ENCODE assay signal across 32 cellular contexts in the genomic region with DNA sequence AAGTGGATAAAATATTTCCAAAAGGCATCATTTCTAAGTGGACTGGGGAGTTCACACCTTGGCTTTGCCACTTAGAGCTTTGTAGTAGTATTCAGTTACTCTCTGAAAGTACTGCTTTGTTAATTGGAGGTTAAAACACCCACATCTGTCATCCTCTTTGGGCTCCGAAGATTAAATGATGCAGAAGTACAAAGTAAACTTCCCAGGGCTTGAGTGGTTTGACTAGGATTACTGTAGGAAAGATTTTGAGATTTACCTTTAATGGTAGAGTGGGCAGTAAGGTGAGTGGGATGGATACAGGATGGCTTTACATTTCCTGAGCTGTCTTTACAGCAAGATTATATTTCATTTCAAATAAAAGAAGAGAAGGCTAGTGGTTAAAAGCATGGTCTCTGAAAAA. TPM values are rescaled to one million over a fixed set of nuclear protein-coding genes. Genes with fewer than 3 reads are reported as not detected.
DNase-seq lines count a peak whose midpoint lies in the region; ATAC-seq, FAIRE-seq and TF ChIP-seq lines count a peak whose summit lies in the region.
"Had no signal": no experiment of that assay in that cellular context is flagged by ENCODE, and none has a peak within 500 bp of the region (broad histone marks: within the 10 kb centered on the region; RNA-seq: fewer than 3 reads in every experiment).

No MANE protein-coding gene starts in this region.

- no peak overlapping the region for H4K5ac ChIP-seq in IMR-90 (ENCODE audit: low read depth, low read length)

- peak overlapping the region; percentile 44 for H3K27ac Mint-ChIP-seq in nephron progenitor cell
- H3K27ac Mint-ChIP-seq: activated CD4-positive, alpha-beta T cell treated with anti-CD3 and anti-CD28 coated beads for 36 hours; activated CD8-positive, alpha-beta T cell treated with anti-CD3 and anti-CD28 coated beads, Interleukin-2, amount 10 ng/mL, durations not matched to agents 7 days and 5 days; activated naive CD4-positive, alpha-beta T cell treated with anti-CD3 and anti-CD28 coated beads for 36 hours; CD4-positive, CD25-positive, alpha-beta regulatory T cell; effector memory CD8-positive, alpha-beta T cell; H9; stimulated activated naive CD8-positive, alpha-beta T cell treated with anti-CD3 and anti-CD28 coated beads, Interleukin-15, Interleukin-2, amounts not matched to agents 100 ng/mL and 50 ng/mL, for 24 hours had no signal

- H2AK9ac ChIP-seq in IMR-90 (replicated peaks; ENCODE audit: low read depth, low read length, poor library complexity): no peak overlapping the region

- TF ChIP-seq CTCF in IMR-90 (conservative IDR thresholded peaks at IDR 0.05; ENCODE audit: low read depth, low read length): no peak
- TF ChIP-seq CTCF in nephron progenitor cell (IDR thresholded peaks at IDR 0.05): no peak
- TF ChIP-seq CTCF in kidney (IDR thresholded peaks at IDR 0.05; ENCODE audit: borderline replicate concordance, extremely low read depth, insufficient read depth): no peak

- H3K23ac ChIP-seq in IMR-90 (ENCODE audit: low read depth, low read length): no peak overlapping the region

- BruUV-seq in IMR-90 (replicated peaks; lab: Mats Ljungman, UMichigan): no TSS peak

- no peak overlapping the region for H3K18ac ChIP-seq in IMR-90 (ENCODE audit: low read depth, low read length)

- no peak overlapping the region for H2BK20ac ChIP-seq in IMR-90 (ENCODE audit: low read depth, low read length)

- dilution Hi-C loops in IMR-90 (cut with HindIII; ENCODE audit: low sequenced_read_pairs, unreplicated experiment): no loop called here

- no peak for TF ChIP-seq RAD21 in IMR-90 (IDR thresholded peaks at IDR 0.05; ENCODE audit: low read length)

- H3K4me1 ChIP-seq in IMR-90 (ENCODE audit: control insufficient read depth, insufficient read depth, low read length): peaks cover 15% of the 10 kb centered on the region
- H3K4me1 ChIP-seq in kidney (ENCODE audit: control insufficient read depth in 1 of 2, insufficient read depth in 1 of 2, low read depth in 1 of 2, low read length in 2 of 2): peaks cover 0 to 4% of the 10 kb centered on the region in 2 donors

- TF ChIP-seq POLR2A in IMR-90 (IDR thresholded peaks at IDR 0.05; ENCODE audit: low read depth, low read length): no peak

- peaks cover 3% of the 10 kb centered on the region for H3K27me3 Mint-ChIP-seq in nephron progenitor cell (ENCODE audit: low read depth, poor library complexity)

- no peak overlapping the region for H2AFZ ChIP-seq in IMR-90 (replicated peaks; ENCODE audit: low read length, poor library complexity)

- intact Hi-C loops in IMR-90 (cut with micrococcal nuclease): no loop called here
- intact Hi-C loops in kidney (cut with DNase I): no loop called here

- peaks cover 38% of the 10 kb centered on the region; the same call in 1 of the 2 replicates for H4K20me1 ChIP-seq in IMR-90 (ENCODE audit: insufficient read depth, low read length)

- no peaks in the 10 kb centered on the region for H3K27me3 ChIP-seq in IMR-90 (ENCODE audit: control insufficient read depth, insufficient read depth, low read length)
- H3K27me3 ChIP-seq: body of pancreas, uterus had no signal

- POLR2A ChIA-PET in IMR-90 (lab: Charles Lee; ENCODE audit: unreplicated experiment): no interaction called here

- peaks cover 40% of the 10 kb centered on the region for H3K9me3 Mint-ChIP-seq in nephron progenitor cell

- H3K9ac ChIP-seq in IMR-90 (ENCODE audit: low read depth, low read length) (no peak overlapping the region), kidney (ENCODE audit: low read length in 2 of 2) (no peak overlapping the region)

- 0 out of 3 replicates have a peak overlapping the region, but pooled peaks have one; percentile 6 for H2BK15ac ChIP-seq in IMR-90 (ENCODE audit: low read depth, low read length)

- no peak overlapping the region for H3K56ac ChIP-seq in IMR-90 (ENCODE audit: extremely low read depth, insufficient read depth, low read length)

- H3K4me3 ChIP-seq in IMR-90 (ENCODE audit: insufficient read depth, low read depth, low read length) (no peak overlapping the region), kidney (ENCODE audit: low read length in 2 of 2) (no peak overlapping the region)
- H3K4me3 ChIP-seq: body of pancreas, smooth muscle cell, thoracic aorta, uterus had no signal

- no peak overlapping the region for H4K8ac ChIP-seq in IMR-90 (ENCODE audit: low read depth in 2 of 2, low read length in 2 of 2)

- peaks cover 22 to 54% of the 10 kb centered on the region in 2 experiments for H3K79me1 ChIP-seq in IMR-90 (ENCODE audit: low read depth in 1 of 2, low read length in 2 of 2)

- no peaks in the 10 kb centered on the region for H3K36me3 ChIP-seq in IMR-90 (ENCODE audit: control insufficient read depth, insufficient read depth, low read length)
- H3K36me3 ChIP-seq in kidney (ENCODE audit: control insufficient read depth in 1 of 2, insufficient read depth in 2 of 2, low read length in 2 of 2): no peaks in the 10 kb centered on the region
- H3K36me3 ChIP-seq: thoracic aorta, uterus had no signal

- no peak overlapping the region for H3K27ac ChIP-seq in IMR-90 (ENCODE audit: insufficient read depth, low read length)
- no peak overlapping the region for H3K27ac ChIP-seq in kidney (ENCODE audit: low read depth in 2 of 2, low read length in 2 of 2)
- H3K27ac ChIP-seq: body of pancreas, thoracic aorta had no signal

- FAIRE-seq in kidney (lab: Jason Lieb, UNC): no peak
- FAIRE-seq: GM12891, HepG2 had no signal

- H2AK5ac ChIP-seq in IMR-90 (ENCODE audit: low read depth, low read length): no peak overlapping the region

- peaks cover 36% of the 10 kb centered on the region for H3K36me3 Mint-ChIP-seq in nephron progenitor cell (ENCODE audit: low read depth)
- H3K36me3 Mint-ChIP-seq: CD4-positive, CD25-positive, alpha-beta regulatory T cell had no signal

- no peak overlapping the region for H3K14ac ChIP-seq in IMR-90 (replicated peaks; ENCODE audit: low read depth, low read length)

- peaks cover 44% of the 10 kb centered on the region for H3K4me1 Mint-ChIP-seq in nephron progenitor cell
- H3K4me1 Mint-ChIP-seq: CD4-positive, CD25-positive, alpha-beta regulatory T cell; central memory CD8-positive, alpha-beta T cell had no signal

- H2BK120ac ChIP-seq in IMR-90 (ENCODE audit: low read depth, low read length): no peak overlapping the region

- no peak overlapping the region for H3K4me3 Mint-ChIP-seq in nephron progenitor cell
- H3K4me3 Mint-ChIP-seq: activated CD4-positive, alpha-beta T cell treated with anti-CD3 and anti-CD28 coated beads for 36 hours; activated CD8-positive, alpha-beta T cell treated with anti-CD3 and anti-CD28 coated beads, Interleukin-2, amount 10 ng/mL, durations not matched to agents 7 days and 5 days; activated naive CD4-positive, alpha-beta T cell treated with anti-CD3 and anti-CD28 coated beads for 36 hours; CD4-positive, CD25-positive, alpha-beta regulatory T cell; central memory CD8-positive, alpha-beta T cell; effector memory CD8-positive, alpha-beta T cell; H9; stimulated activated naive CD8-positive, alpha-beta T cell treated with anti-CD3 and anti-CD28 coated beads, Interleukin-15, Interleukin-2, amounts not matched to agents 100 ng/mL and 50 ng/mL, for 24 hours had no signal

- H3K4ac ChIP-seq in IMR-90 (ENCODE audit: low read depth, low read length): no peak overlapping the region

- H2BK5ac ChIP-seq in IMR-90 (ENCODE audit: low read depth, low read length, poor library complexity, severe bottlenecking): no peak overlapping the region

- no peaks in the 10 kb centered on the region; the same call in 1 of the 2 replicates for H3K9me3 ChIP-seq in IMR-90 (ENCODE audit: control insufficient read depth, insufficient read depth, low read length)
- no peaks in the 10 kb centered on the region for H3K9me3 ChIP-seq in kidney (ENCODE audit: control insufficient read depth in 1 of 2, low read length in 2 of 2)
- H3K9me3 ChIP-seq: thoracic aorta had no signal

- WGBS in IMR-90 (ENCODE audit: extremely low coverage in 2 of 2, insufficient read length in 1 of 2), 2 experiments: no CpG with 5 or more reads among the region's 1 CpG

- in situ Hi-C loops in IMR-90 (cut with MboI; ENCODE audit: low sequenced_read_pairs): no loop called here

- CTCF ChIA-PET in IMR-90 (lab: Yijun Ruan, JAX): no interaction called here

- no peak for ATAC-seq in IMR-90 (ENCODE audit: low read depth)
- ATAC-seq in GM19395 (IDR thresholded peaks at IDR 0.05; ENCODE audit: unreplicated experiment): no peak
- ATAC-seq: activated CD4-positive, alpha-beta T cell treated with anti-CD3 and anti-CD28 coated beads for 36 hours; activated CD8-positive, alpha-beta T cell treated with anti-CD3 and anti-CD28 coated beads, Interleukin-2, amount 10 ng/mL, durations not matched to agents 7 days and 5 days; effector memory CD8-positive, alpha-beta T cell; HepG2; right cardiac atrium had no signal

- H4K91ac ChIP-seq in IMR-90 (ENCODE audit: insufficient read depth, low read depth, low read length): no peak overlapping the region

- DNase-seq in NCI-H2196 treated with DMSO at 0.1 percent for 48 hours (lab: John Stamatoyannopoulos, UW; ENCODE audit: unreplicated experiment) (peak; percentile 0), NCI-H2196 (lab: John Stamatoyannopoulos, UW; ENCODE audit: unreplicated experiment) (no peak), IMR-90 (no peak), NCI-H524 treated with DMSO at 0.1 percent for 48 hours (lab: John Stamatoyannopoulos, UW) (peak; percentile 94), nephron progenitor cell (no peak), NCI-H774 (lab: John Stamatoyannopoulos, UW) (no peak), kidney (no peak)
- DNase-seq: activated CD4-positive, alpha-beta T cell treated with anti-CD3 and anti-CD28 coated beads for 36 hours; activated CD8-positive, alpha-beta T cell treated with anti-CD3 and anti-CD28 coated beads, Interleukin-2, amount 10 ng/mL, durations not matched to agents 7 days and 5 days; activated naive CD4-positive, alpha-beta T cell treated with anti-CD3 and anti-CD28 coated beads for 36 hours; AML-193; CD4-positive, CD25-positive, alpha-beta regulatory T cell; effector memory CD8-positive, alpha-beta T cell; glutamatergic neuron; H9; Kasumi-1; left ventricle myocardium superior; NCI-H146; NCI-H446; posterior cingulate gyrus; right cardiac atrium; SHP77; SW 1271 had no signal

- peaks cover 3% of the 10 kb centered on the region; the same call in 1 of the 2 replicates for H3K9me1 ChIP-seq in IMR-90 (ENCODE audit: insufficient read depth, low read length)

- H3K4me2 ChIP-seq in IMR-90 (ENCODE audit: low read depth, low read length): no peak overlapping the region

TF ChIP-seq in IMR-90, 13 proteins besides CTCF, POLR2A, EP300 and RAD21:
- TF ChIP-seq CEBPB (IDR thresholded peaks at IDR 0.05; ENCODE audit: low read depth, low read length) (no peak), MXI1 (IDR thresholded peaks at IDR 0.05; ENCODE audit: borderline replicate concordance, low read depth, low read length) (no peak)

RNA-seq across cellular contexts. Expression of gene WASF3, which starts 42.4 kb away (rescaled TPM):
- total RNA-seq in IMR-90 (2012; rRNA removed) (4.3 and 5.8 TPM in 2 replicates), kidney (18.5 TPM)
- polyA plus RNA-seq in IMR-90 (2012; rRNA removed) (10.5 and 11.4 TPM in 2 replicates), kidney (ENCODE audit: insufficient read depth, low read depth, low replicate concordance) (3.7 TPM)
- 5.8 and 6.7 TPM in 2 replicates for polyA plus RNA-seq in IMR-90 (2012; cell fraction: cytosol; rRNA removed)
- 13.3 and 26.5 TPM in 2 replicates for polyA plus RNA-seq in IMR-90 (2012; cell fraction: nucleus; rRNA removed; ENCODE audit: low replicate concordance)
- total RNA-seq: activated CD8-positive, alpha-beta T cell treated with anti-CD3 and anti-CD28 coated beads, Interleukin-2, amount 10 ng/mL, durations not matched to agents 7 days and 5 days; activated naive CD4-positive, alpha-beta T cell treated with anti-CD3 and anti-CD28 coated beads for 36 hours had no signal
- polyA plus RNA-seq: CD4-positive, CD25-positive, alpha-beta regulatory T cell had no signal

Comparison
In these comparisons a context has a peak if more than half of its experiments do, and no peak if none do; other contexts are left out.
1. DNase-seq: peak in NCI-H2196 treated with DMSO at 0.1 percent for 48 hours (single experiment) and NCI-H524 treated with DMSO at 0.1 percent for 48 hours (single experiment); none in NCI-H2196 (single experiment), IMR-90 (single experiment), nephron progenitor cell (single experiment), NCI-H774 (single experiment) and kidney (single experiment).